In genomic region chr3:28577941-28578340, GRCh38 we compare ENCODE assay signal across 22 cellular contexts.
"Had no signal": no experiment of that assay in that cellular context is flagged by ENCODE, and none has a peak within 500 bp of the region (broad histone marks: within the 10 kb centered on the region; RNA-seq: fewer than 3 reads in every experiment).

No MANE protein-coding gene starts in this region.

- H3K27me3 ChIP-seq: gastrocnemius medialis, right atrium auricular region had no signal

- H3K36me3 ChIP-seq: esophagus squamous epithelium, gastrocnemius medialis, heart left ventricle, pancreas, right atrium auricular region, upper lobe of right lung had no signal

- ATAC-seq: activated CD4-positive, alpha-beta T cell treated with anti-CD3 and anti-CD28 coated beads for 36 hours; activated T-cell treated with anti-CD3 and anti-CD28 coated beads, Interleukin-2, amount 50 U/mL, for 4 hours; gastrocnemius medialis; heart left ventricle; pancreas; psoas muscle; upper lobe of right lung had no signal

- H3K27ac ChIP-seq: coronary artery, esophagus squamous epithelium, gastrocnemius medialis, heart left ventricle, pancreas, psoas muscle, right atrium auricular region, upper lobe of right lung had no signal

- H3K4me3 ChIP-seq: coronary artery, esophagus squamous epithelium, gastrocnemius medialis, heart left ventricle, pancreas, psoas muscle, right atrium auricular region, upper lobe of right lung had no signal

- DNase-seq: activated B cell treated with CpG ODN at 0.5 μM for 24 hours; activated CD4-positive, alpha-beta T cell treated with anti-CD3 and anti-CD28 coated beads for 36 hours; activated CD4-positive, alpha-beta T cell treated with anti-CD3 and anti-CD28 coated beads, Interleukin-2, amount 50 U/mL, for 4 hours; activated CD8-positive, alpha-beta memory T cell treated with anti-CD3 and anti-CD28 coated beads, Interleukin-2, amount 50 U/mL, for 48 hours; activated naive CD4-positive, alpha-beta T cell treated with Interleukin-2 at 50 U/mL for 16 hours; activated naive CD8-positive, alpha-beta T cell treated with anti-CD3 and anti-CD28 coated beads for 36 hours; activated T-cell treated with anti-CD3 and anti-CD28 coated beads, Interleukin-2, amount 50 U/mL, for 4 hours; amygdala; cerebellar nuclear complex; endodermal cell; esophagus squamous epithelium; gastrocnemius medialis; heart left ventricle; nephron progenitor cell; pancreas; psoas muscle; stimulated activated CD4-positive, alpha-beta T cell treated with anti-CD3 and anti-CD28 coated beads, Interleukin-4, amount 100 ng/mL, for 24 hours; stimulated activated naive CD4-positive, alpha-beta T cell treated with Interleukin-2 at 50 U/mL for 16 hours; upper lobe of right lung had no signal

- H3K9me3 ChIP-seq: esophagus squamous epithelium, gastrocnemius medialis, heart left ventricle, pancreas, psoas muscle, right atrium auricular region, upper lobe of right lung had no signal

- H3K4me1 ChIP-seq: psoas muscle had no signal

- FAIRE-seq: islet of Langerhans, pancreas had no signal
